Comparison of ENCODE assay signal across 36 cellular contexts in genomic region chr2:150230004-150230403, GRCh38.
"Had no signal": no experiment of that assay in that cellular context is flagged by ENCODE, and none has a peak within 500 bp of the region (broad histone marks: within the 10 kb centered on the region; RNA-seq: fewer than 3 reads in every experiment).

No MANE protein-coding gene starts in this region.

- H3K4me1 Mint-ChIP-seq: activated B cell treated with CpG ODN at 0.5 μM for 24 hours; activated naive CD4-positive, alpha-beta T cell treated with anti-CD3 and anti-CD28 coated beads, Interleukin-2, amount 10 ng/mL, durations not matched to agents 7 days and 5 days; activated naive CD8-positive, alpha-beta T cell treated with anti-CD3 and anti-CD28 coated beads, Interleukin-2, amount 50 U/mL, for 24 hours; central memory CD8-positive, alpha-beta T cell had no signal

- H2AFZ ChIP-seq: PC-9 had no signal

- H3K9me3 Mint-ChIP-seq: activated CD4-positive, alpha-beta memory T cell treated with anti-CD3 and anti-CD28 coated beads for 36 hours; activated naive CD4-positive, alpha-beta T cell treated with anti-CD3 and anti-CD28 coated beads, Interleukin-2, amount 10 ng/mL, durations not matched to agents 7 days and 5 days had no signal

- H3K27me3 Mint-ChIP-seq: activated B cell treated with CpG ODN at 0.5 μM for 24 hours; activated CD4-positive, alpha-beta memory T cell treated with anti-CD3 and anti-CD28 coated beads for 36 hours; activated naive CD4-positive, alpha-beta T cell treated with anti-CD3 and anti-CD28 coated beads, Interleukin-2, amount 10 ng/mL, durations not matched to agents 7 days and 5 days; activated naive CD8-positive, alpha-beta T cell; activated naive CD8-positive, alpha-beta T cell treated with anti-CD3 and anti-CD28 coated beads, Interleukin-2, amount 50 U/mL, for 24 hours; brain; central memory CD8-positive, alpha-beta T cell had no signal

- H3K4me2 ChIP-seq: PC-9 had no signal

- H3K36me3 Mint-ChIP-seq: activated CD4-positive, alpha-beta memory T cell treated with anti-CD3 and anti-CD28 coated beads for 36 hours; activated naive CD4-positive, alpha-beta T cell treated with anti-CD3 and anti-CD28 coated beads, Interleukin-2, amount 10 ng/mL, durations not matched to agents 7 days and 5 days; activated naive CD8-positive, alpha-beta T cell; brain had no signal

- H3K27me3 ChIP-seq: MG63 had no signal

- H3K36me3 ChIP-seq: MG63 had no signal

- ATAC-seq: activated naive CD8-positive, alpha-beta T cell treated with anti-CD3 and anti-CD28 coated beads, Interleukin-2, amount 50 U/mL, for 24 hours; Right ventricle myocardium inferior had no signal

- DNase-seq: activated B cell treated with CpG ODN at 0.5 μM for 24 hours; activated CD4-positive, alpha-beta memory T cell treated with anti-CD3 and anti-CD28 coated beads for 36 hours; activated CD4-positive, alpha-beta T cell treated with anti-CD3 and anti-CD28 coated beads for 4 hours; activated CD4-positive, alpha-beta T cell treated with anti-CD3 and anti-CD28 coated beads, Interleukin-2, amount 50 U/mL, for 1 hour; activated CD4-positive, CD25-positive, alpha-beta regulatory T cell treated with anti-CD3 and anti-CD28 coated beads, Interleukin-2, amount 50 U/mL, for 72 hours; activated CD8-positive, alpha-beta memory T cell treated with anti-CD3 and anti-CD28 coated beads, Interleukin-2, amount 50 U/mL, for 4 hours; activated effector memory CD4-positive, alpha-beta T cell treated with Interleukin-2 at 50 U/mL for 16 hours; activated naive CD4-positive, alpha-beta T cell treated with anti-CD3 and anti-CD28 coated beads, Interleukin-2, amount 10 ng/mL, durations not matched to agents 7 days and 5 days; activated naive CD8-positive, alpha-beta T cell treated with anti-CD3 and anti-CD28 coated beads, Interleukin-2, amount 50 U/mL, for 24 hours; activated T-cell treated with anti-CD3 and anti-CD28 coated beads for 4 hours; activated T-cell treated with anti-CD3 and anti-CD28 coated beads, Interleukin-2, amount 50 U/mL, for 48 hours; anterior cingulate cortex; Kasumi-1; KG1; MG63; NCI-H1048; NCI-H1105 treated with DMSO at 0.1 percent for 48 hours; NCI-H1436; NCI-H187; NCI-H2029 treated with DMSO at 0.1 percent for 48 hours; NCI-H2107; NCI-H2171; NCI-H510A; NCI-H526; NK-92 treated with Interleukin-12 subunit alpha and Interleukin-12 subunit beta, amount 100 ng/mL, for 24 hours; PC-9; SW 1271; T-helper 1 cell; T-helper 2 cell; T-helper 9 cell had no signal

- H3K4me3 Mint-ChIP-seq: activated B cell treated with CpG ODN at 0.5 μM for 24 hours; activated CD4-positive, alpha-beta memory T cell treated with anti-CD3 and anti-CD28 coated beads for 36 hours; activated naive CD4-positive, alpha-beta T cell treated with anti-CD3 and anti-CD28 coated beads, Interleukin-2, amount 10 ng/mL, durations not matched to agents 7 days and 5 days; activated naive CD8-positive, alpha-beta T cell; activated naive CD8-positive, alpha-beta T cell treated with anti-CD3 and anti-CD28 coated beads, Interleukin-2, amount 50 U/mL, for 24 hours; brain; central memory CD8-positive, alpha-beta T cell had no signal

- H3K4me3 ChIP-seq: MG63, PC-9 had no signal

- H3K27ac ChIP-seq: PC-9, RWPE1, VCaP had no signal
